Comparison of ENCODE assay signal across 1 cellular context in genomic region chr18:32252461-32252860, GRCh38.
TF ChIP-seq lines count a peak whose summit lies in the region.

No MANE protein-coding gene starts in this region.

TF ChIP-seq in WTC11, 78 proteins besides CTCF, POLR2A, EP300 and RAD21 (continued from another document):
- TF ChIP-seq ZNF532 (CRISPR knock-in tag; IDR thresholded peaks at IDR 0.05; ENCODE audit: borderline replicate concordance) (no peak), GABPB1 (CRISPR knock-in tag; IDR thresholded peaks at IDR 0.05) (no peak), ELF4 (CRISPR knock-in tag; IDR thresholded peaks at IDR 0.05; ENCODE audit: low read depth) (no peak), ZBTB43 (CRISPR knock-in tag; IDR thresholded peaks at IDR 0.05) (no peak), JUN (CRISPR knock-in tag; IDR thresholded peaks at IDR 0.05) (no peak), TEAD1 (CRISPR knock-in tag; IDR thresholded peaks at IDR 0.05) (no peak)
